In genomic region chr19:42188665-42189064, GRCh38 we compare ENCODE assay signal across 25 cellular contexts.
"Had no signal": no experiment of that assay in that cellular context is flagged by ENCODE, and none has a peak within 500 bp of the region (broad histone marks: within the 10 kb centered on the region; RNA-seq: fewer than 3 reads in every experiment).

No MANE protein-coding gene starts in this region.

- ATAC-seq: HepG2, T-cell had no signal

- H3K4me2 ChIP-seq: KMS-11, SK-N-SH had no signal

- H3K27me3 Mint-ChIP-seq: T-cell had no signal

- H3K27me3 ChIP-seq: SJSA1 had no signal

- H3K4me3 Mint-ChIP-seq: T-cell had no signal

- H3K9me3 ChIP-seq: SK-N-SH had no signal

- FAIRE-seq: HepG2, RCC 7860 had no signal

- DNase-seq: IMR-90, Kasumi-1, MM.1S, NCI-H1092 treated with DMSO at 0.1 percent for 48 hours, NCI-H1436, NCI-H187, NCI-H2029, NCI-H2081 treated with DMSO at 0.1 percent for 48 hours, NCI-H2171, NCI-H226, NCI-H446, NCI-H510A, NCI-H524 treated with DMSO at 0.1 percent for 48 hours, NCI-H69, NCI-H774, Right ventricle myocardium superior, RPMI8226, SIG-M5, SK-N-SH, SW 1271, T-cell had no signal

- H3K36me3 ChIP-seq: SJSA1 had no signal

- H3K4me3 ChIP-seq: SJSA1 had no signal

- H3K27ac ChIP-seq: KMS-11, SJSA1 had no signal

- H3K9ac ChIP-seq: KMS-11, SK-N-SH had no signal
